14 cellular contexts compared by ENCODE assay signal in the genomic region with DNA sequence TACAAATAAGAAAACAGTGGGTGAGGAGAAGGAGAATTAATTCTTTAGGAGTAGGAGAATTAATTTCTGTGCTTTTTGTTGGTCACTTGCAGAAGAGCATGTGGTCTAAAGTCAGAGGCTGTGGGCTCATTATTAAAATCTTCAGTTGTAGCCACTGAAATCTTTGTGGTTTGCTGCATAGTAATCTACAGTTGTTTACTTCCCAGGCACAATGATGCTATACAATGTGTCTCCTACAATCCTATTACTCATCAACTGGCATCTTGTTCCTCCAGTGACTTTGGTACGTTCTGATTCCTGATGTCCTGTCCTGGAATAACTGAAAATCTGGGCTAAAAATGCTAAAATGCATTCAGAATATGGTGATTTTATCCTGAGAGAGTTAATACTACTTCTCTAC. TPM values are rescaled to one million over a fixed set of nuclear protein-coding genes. Genes with fewer than 3 reads are reported as not detected.
DNase-seq lines count a peak whose midpoint lies in the region; ATAC-seq, FAIRE-seq and TF ChIP-seq lines count a peak whose summit lies in the region.
"Had no signal": no experiment of that assay in that cellular context is flagged by ENCODE, and none has a peak within 500 bp of the region (broad histone marks: within the 10 kb centered on the region; RNA-seq: fewer than 3 reads in every experiment).

No MANE protein-coding gene starts in this region.

- H3K9ac ChIP-seq in IMR-90 (ENCODE audit: low read depth, low read length) (no peak overlapping the region), parathyroid adenoma (no peak overlapping the region)

- H3K79me2 ChIP-seq in parathyroid adenoma, result no peaks in the 10 kb centered on the region

- H3K4me1 Mint-ChIP-seq in activated naive CD4-positive, alpha-beta T cell treated with anti-CD3 and anti-CD28 coated beads for 36 hours (ENCODE audit: low read depth), result no peaks in the 10 kb centered on the region

- WGBS in IMR-90 (ENCODE audit: extremely low coverage in 2 of 2, insufficient read length in 1 of 2), 2 experiments, result no CpG with 5 or more reads among the region's 1 CpG

- TF ChIP-seq CTCF in IMR-90 (conservative IDR thresholded peaks at IDR 0.05; ENCODE audit: low read depth, low read length) (no peak), bronchial epithelial cell (IDR thresholded peaks at IDR 0.05; ENCODE audit: insufficient read depth, low read length, severe bottlenecking) (no peak), parathyroid adenoma (IDR thresholded peaks at IDR 0.05) (no peak), uterus (IDR thresholded peaks at IDR 0.05) (no peak)

- H3K27me3 ChIP-seq in IMR-90 (ENCODE audit: control insufficient read depth, insufficient read depth, low read length) (no peaks in the 10 kb centered on the region), bronchial epithelial cell (ENCODE audit: control insufficient read depth, insufficient read depth, low read length) (no peaks in the 10 kb centered on the region), parathyroid adenoma (ENCODE audit: control insufficient read depth, insufficient read depth, low read length) (no peaks in the 10 kb centered on the region), uterus (no peaks in the 10 kb centered on the region)
- H3K27me3 ChIP-seq: upper lobe of left lung had no signal

- POLR2A ChIA-PET in IMR-90 (lab: Charles Lee; ENCODE audit: unreplicated experiment), result no interaction called here

- peaks cover 24% of the 10 kb centered on the region for H3K9me1 ChIP-seq in IMR-90 (ENCODE audit: insufficient read depth, low read length)

- H3K4me2 ChIP-seq in IMR-90 (ENCODE audit: low read depth, low read length), result peak overlapping the region; percentile 40; the same call in 1 of the 2 replicates
- no peak overlapping the region for H3K4me2 ChIP-seq in parathyroid adenoma (ENCODE audit: low read length)

- peaks cover 3% of the 10 kb centered on the region for H3K36me3 ChIP-seq in IMR-90 (ENCODE audit: control insufficient read depth, insufficient read depth, low read length)
- H3K36me3 ChIP-seq in bronchial epithelial cell (ENCODE audit: control insufficient read depth, insufficient read depth, low read length), result no peaks in the 10 kb centered on the region
- no peaks in the 10 kb centered on the region for H3K36me3 ChIP-seq in parathyroid adenoma (ENCODE audit: control insufficient read depth, insufficient read depth, low read length)
- no peaks in the 10 kb centered on the region for H3K36me3 ChIP-seq in uterus

- intact Hi-C loops in IMR-90 (cut with micrococcal nuclease), result no loop called here
- intact Hi-C loops in activated naive CD4-positive, alpha-beta T cell treated with anti-CD3 and anti-CD28 coated beads for 36 hours (cut with micrococcal nuclease), result no loop called here
- intact Hi-C loops in uterus (cut with DNase I; ENCODE audit: low total_unique reads), result no loop called here

- H3K4me3 Mint-ChIP-seq in activated naive CD4-positive, alpha-beta T cell treated with anti-CD3 and anti-CD28 coated beads for 36 hours, result no peak overlapping the region

- H2BK15ac ChIP-seq in IMR-90 (ENCODE audit: low read depth, low read length), result no peak overlapping the region

- no peak overlapping the region for H2AK5ac ChIP-seq in IMR-90 (ENCODE audit: low read depth, low read length)

- 0 out of 2 replicates have a peak, but pooled peaks cover 5% of the 10 kb centered on the region for H4K20me1 ChIP-seq in IMR-90 (ENCODE audit: insufficient read depth, low read length)

- in situ Hi-C loops in IMR-90 (cut with MboI; ENCODE audit: low sequenced_read_pairs), result no loop called here

- no peak overlapping the region for H3K23ac ChIP-seq in IMR-90 (ENCODE audit: low read depth, low read length)

- H3K56ac ChIP-seq in IMR-90 (ENCODE audit: extremely low read depth, insufficient read depth, low read length), result no peak overlapping the region

- H3K27me3 Mint-ChIP-seq in activated naive CD4-positive, alpha-beta T cell treated with anti-CD3 and anti-CD28 coated beads for 36 hours (ENCODE audit: low read depth), result no peaks in the 10 kb centered on the region
- H3K27me3 Mint-ChIP-seq: IgD-negative memory B cell, progenitor cell of endocrine pancreas had no signal

- peak overlapping the region; percentile 38 for H3K4ac ChIP-seq in IMR-90 (ENCODE audit: low read depth, low read length)

- peak overlapping the region; percentile 46 for H2BK5ac ChIP-seq in IMR-90 (ENCODE audit: low read depth, low read length, poor library complexity, severe bottlenecking)

- no peak overlapping the region for H2BK20ac ChIP-seq in IMR-90 (ENCODE audit: low read depth, low read length)

- FAIRE-seq in bronchial epithelial cell (lab: Jason Lieb, UNC), result no peak

- H4K8ac ChIP-seq in IMR-90 (ENCODE audit: low read depth in 2 of 2, low read length in 2 of 2), result no peak overlapping the region

- no TSS peak for BruUV-seq in IMR-90 (replicated peaks; lab: Mats Ljungman, UMichigan)

- CTCF ChIA-PET in IMR-90 (lab: Yijun Ruan, JAX), result no interaction called here
- CTCF ChIA-PET in activated naive CD4-positive, alpha-beta T cell treated with anti-CD3 and anti-CD28 coated beads for 36 hours (lab: Charles Lee), result no interaction called here

- peak overlapping the region; percentile 50; the same call in 1 of the 2 replicates for H3K14ac ChIP-seq in IMR-90 (replicated peaks; ENCODE audit: low read depth, low read length)

- TF ChIP-seq RAD21 in IMR-90 (IDR thresholded peaks at IDR 0.05; ENCODE audit: low read length), result no peak

- H3K4me3 ChIP-seq in IMR-90 (ENCODE audit: insufficient read depth, low read depth, low read length) (no peak overlapping the region), bronchial epithelial cell (ENCODE audit: low read depth, low read length) (no peak overlapping the region), parathyroid adenoma (ENCODE audit: low read depth, low read length) (no peak overlapping the region), uterus (no peak overlapping the region)
- H3K4me3 ChIP-seq: lower lobe of right lung, upper lobe of left lung had no signal

- H3K4me1 ChIP-seq in IMR-90 (ENCODE audit: control insufficient read depth, insufficient read depth, low read length) (peaks cover 11% of the 10 kb centered on the region), parathyroid adenoma (peaks cover 16% of the 10 kb centered on the region), uterus (no peaks in the 10 kb centered on the region)
- H3K4me1 ChIP-seq: lower lobe of right lung, upper lobe of left lung had no signal

- no peak overlapping the region for H2AK9ac ChIP-seq in IMR-90 (replicated peaks; ENCODE audit: low read depth, low read length, poor library complexity)

- no peaks in the 10 kb centered on the region for H3K9me3 Mint-ChIP-seq in activated naive CD4-positive, alpha-beta T cell treated with anti-CD3 and anti-CD28 coated beads for 36 hours
- H3K9me3 Mint-ChIP-seq: IgD-negative memory B cell had no signal

- TF ChIP-seq POLR2A in IMR-90 (IDR thresholded peaks at IDR 0.05; ENCODE audit: low read depth, low read length) (no peak), uterus (IDR thresholded peaks at IDR 0.05) (no peak)

- H3K9me3 ChIP-seq in IMR-90 (ENCODE audit: control insufficient read depth, insufficient read depth, low read length), result no peaks in the 10 kb centered on the region
- H3K9me3 ChIP-seq in parathyroid adenoma (ENCODE audit: control insufficient read depth, low read length), result no peaks in the 10 kb centered on the region
- H3K9me3 ChIP-seq in uterus, result no peaks in the 10 kb centered on the region
- H3K9me3 ChIP-seq: lower lobe of right lung, upper lobe of left lung had no signal

- no peak overlapping the region for H2BK120ac ChIP-seq in IMR-90 (ENCODE audit: low read depth, low read length)

- H3K79me1 ChIP-seq in IMR-90 (ENCODE audit: low read depth in 1 of 2, low read length in 2 of 2), result peaks cover 5 to 17% of the 10 kb centered on the region in 2 experiments; a peak in 2 of 4 replicates

- ATAC-seq in IMR-90 (ENCODE audit: low read depth) (peak; percentile 80), GM19395 (IDR thresholded peaks at IDR 0.05; ENCODE audit: unreplicated experiment) (no peak)
- ATAC-seq: lower lobe of right lung had no signal

- H3K18ac ChIP-seq in IMR-90 (ENCODE audit: low read depth, low read length), result no peak overlapping the region

- no peak overlapping the region for H4K5ac ChIP-seq in IMR-90 (ENCODE audit: low read depth, low read length)

- DNase-seq in GM04504 (ENCODE audit: low read depth) (peak; percentile 42), IMR-90 (peak; percentile 81), bronchial epithelial cell (ENCODE audit: low read depth) (peak; percentile 25), DMS153 treated with DMSO at 0.1 percent for 48 hours (lab: John Stamatoyannopoulos, UW; ENCODE audit: unreplicated experiment) (no peak), uterus (no peak)
- DNase-seq in activated naive CD4-positive, alpha-beta T cell treated with anti-CD3 and anti-CD28 coated beads for 36 hours, result no peak
- DNase-seq: activated T-cell treated with anti-CD3 and anti-CD28 coated beads for 4 hours, lower lobe of right lung, NCI-H2081 treated with DMSO at 0.1 percent for 48 hours, upper lobe of left lung had no signal

- no peak overlapping the region for H4K91ac ChIP-seq in IMR-90 (ENCODE audit: insufficient read depth, low read depth, low read length)

- dilution Hi-C loops in IMR-90 (cut with HindIII; ENCODE audit: low sequenced_read_pairs, unreplicated experiment), result no loop called here

- no peak overlapping the region for H3K27ac Mint-ChIP-seq in activated naive CD4-positive, alpha-beta T cell treated with anti-CD3 and anti-CD28 coated beads for 36 hours
- H3K27ac Mint-ChIP-seq: progenitor cell of endocrine pancreas had no signal

- peaks cover 11% of the 10 kb centered on the region for H3K36me3 Mint-ChIP-seq in activated naive CD4-positive, alpha-beta T cell treated with anti-CD3 and anti-CD28 coated beads for 36 hours (ENCODE audit: low read depth)

- H3K27ac ChIP-seq in IMR-90 (ENCODE audit: insufficient read depth, low read length) (no peak overlapping the region), parathyroid adenoma (peak overlapping the region; percentile 77), uterus (no peak overlapping the region)
- H3K27ac ChIP-seq: lower lobe of right lung, upper lobe of left lung had no signal

- H2AFZ ChIP-seq in IMR-90 (replicated peaks; ENCODE audit: low read length, poor library complexity), result no peak overlapping the region
- peak overlapping the region; percentile 5 for H2AFZ ChIP-seq in parathyroid adenoma

RNA-seq across cellular contexts. Expression of gene IFT122, which starts 21.0 kb away (rescaled TPM):
- 27.2 and 28.0 TPM in 2 replicates for total RNA-seq in IMR-90 (2012; rRNA removed)
- 16.8 and 17.1 TPM in 2 replicates for polyA plus RNA-seq in IMR-90 (2012; rRNA removed)
- polyA plus RNA-seq in IMR-90 (2012; cell fraction: cytosol; rRNA removed), result 12.3 and 16.3 TPM in 2 replicates
- polyA plus RNA-seq in IMR-90 (2012; cell fraction: nucleus; rRNA removed; ENCODE audit: low replicate concordance), result 63.8 and 113 TPM in 2 replicates
- 5.9 and 10.0 TPM in 2 replicates for total RNA-seq in bronchial epithelial cell
- total RNA-seq in activated naive CD4-positive, alpha-beta T cell treated with anti-CD3 and anti-CD28 coated beads for 36 hours, result 10 to 100 TPM; 27.8 to 32.4 TPM
- total RNA-seq in uterus, result 10 to 100 TPM in 3 of 4 donors, 1 to 10 TPM in 1; 4.1 to 70.2 (median 38.6) TPM

RNA-seq across cellular contexts. Expression of gene MBD4, which starts 21.3 kb away (rescaled TPM):
- total RNA-seq in IMR-90 (2012; rRNA removed) (13.8 and 22.2 TPM in 2 replicates), bronchial epithelial cell (11.3 and 24.5 TPM in 2 replicates), uterus (10 to 100 TPM; 13.8 to 36.2 (median 20.4) TPM)
- 14.9 and 15.0 TPM in 2 replicates for polyA plus RNA-seq in IMR-90 (2012; rRNA removed)
- 6.9 and 10.6 TPM in 2 replicates for polyA plus RNA-seq in IMR-90 (2012; cell fraction: cytosol; rRNA removed)
- 30.3 and 65.5 TPM in 2 replicates for polyA plus RNA-seq in IMR-90 (2012; cell fraction: nucleus; rRNA removed; ENCODE audit: low replicate concordance)
- total RNA-seq in activated naive CD4-positive, alpha-beta T cell treated with anti-CD3 and anti-CD28 coated beads for 36 hours, result 10 to 100 TPM; 50.9 to 51.0 TPM

RNA-seq across cellular contexts. Expression of gene EFCAB12, which starts 32.6 kb away (rescaled TPM):
- total RNA-seq in IMR-90 (2012; rRNA removed) (under 0.01 TPM in 2 replicates), bronchial epithelial cell (not detected in 2 replicates), uterus (under 1 TPM in 3 of 4 donors, not detected in 1; under 0.01 to 0.76 (median 0.41) TPM)
- 0.09 and 0.17 TPM in 2 replicates for polyA plus RNA-seq in IMR-90 (2012; rRNA removed)
- 0.02 and 0.04 TPM in 2 replicates for polyA plus RNA-seq in IMR-90 (2012; cell fraction: cytosol; rRNA removed)
- 0.41 and 0.62 TPM in 2 replicates for polyA plus RNA-seq in IMR-90 (2012; cell fraction: nucleus; rRNA removed; ENCODE audit: low replicate concordance)
- total RNA-seq in activated naive CD4-positive, alpha-beta T cell treated with anti-CD3 and anti-CD28 coated beads for 36 hours, result under 1 TPM; 0.37 to 0.81 TPM

Comparison
In these comparisons a context has a peak if more than half of its experiments do, and no peak if none do; other contexts are left out.
1. DNase-seq: peak in GM04504 (single experiment), IMR-90 (single experiment) and bronchial epithelial cell (single experiment); none in activated naive CD4-positive, alpha-beta T cell treated with anti-CD3 and anti-CD28 coated beads for 36 hours (single experiment), DMS153 treated with DMSO at 0.1 percent for 48 hours (single experiment) and uterus (0 of 2).